In genomic region chr18:47595816-47596501, GRCh38 we compare ENCODE assay signal across 9 cellular contexts.
DNase-seq lines count a peak whose midpoint lies in the region; ATAC-seq, FAIRE-seq and TF ChIP-seq lines count a peak whose summit lies in the region.
"Had no signal": no experiment of that assay in that cellular context is flagged by ENCODE, and none has a peak within 500 bp of the region (broad histone marks: within the 10 kb centered on the region; RNA-seq: fewer than 3 reads in every experiment).

No MANE protein-coding gene starts in this region.

- no peak overlapping the region for H2AFZ ChIP-seq in endothelial cell of umbilical vein (ENCODE audit: low read depth, low read length)

- peak; percentile 44 for TF ChIP-seq CTCF in MCF 10A (IDR thresholded peaks at IDR 0.05; ENCODE audit: unreplicated experiment)
- no peak for TF ChIP-seq CTCF in breast epithelium (IDR thresholded peaks at IDR 0.05)
- peak; percentile 27 to 38 for TF ChIP-seq CTCF in endothelial cell of umbilical vein (IDR thresholded peaks at IDR 0.05; ENCODE audit: extremely low read depth in 1 of 2, insufficient read depth in 1 of 2, low read depth in 1 of 2, low read length in 2 of 2)

- no peak overlapping the region for H3K9ac ChIP-seq in endothelial cell of umbilical vein (replicated peaks; ENCODE audit: extremely low read depth, insufficient read depth, low read length)

- H3K4me1 ChIP-seq in breast epithelium (no peaks in the 10 kb centered on the region), endothelial cell of umbilical vein (ENCODE audit: control insufficient read depth, extremely low read depth, insufficient read depth, low read length) (no peaks in the 10 kb centered on the region)
- H3K4me1 ChIP-seq: pancreas had no signal

- peaks cover 0 to 27% of the 10 kb centered on the region in 2 donors for H3K27me3 ChIP-seq in breast epithelium
- H3K27me3 ChIP-seq in endothelial cell of umbilical vein (ENCODE audit: control insufficient read depth in 2 of 2, insufficient read depth in 2 of 2, low read length in 2 of 2), result peaks cover 0 to 2% of the 10 kb centered on the region in 2 experiments
- H3K27me3 ChIP-seq: pancreas had no signal

- CTCF ChIA-PET in MCF 10A (lab: Yijun Ruan, JAX), result no interaction called here
- CTCF ChIA-PET in endothelial cell of umbilical vein (lab: Charles Lee), result interaction anchor here (1.4 kb wide), 1 partner anchor 153 kb away, joined by 4 read pairs; no protein-coding TSS in a partner anchor

- H3K4me2 ChIP-seq in endothelial cell of umbilical vein (ENCODE audit: insufficient read depth, low read length), result no peak overlapping the region

- peaks cover 0 to 12% of the 10 kb centered on the region in 2 donors for H3K9me3 ChIP-seq in breast epithelium
- no peaks in the 10 kb centered on the region for H3K9me3 ChIP-seq in endothelial cell of umbilical vein (replicated peaks; ENCODE audit: control insufficient read depth, insufficient read depth, low read length)
- H3K9me3 ChIP-seq: pancreas had no signal

- no peak for FAIRE-seq in endothelial cell of umbilical vein (lab: Jason Lieb, UNC)
- FAIRE-seq: pancreas had no signal

- no peak for ATAC-seq in stimulated activated naive CD8-positive, alpha-beta T cell treated with anti-CD3 and anti-CD28 coated beads, Interleukin-15, amount 100 ng/mL, for 72 hours
- ATAC-seq in natural killer cell treated with Interleukin-12 subunit alpha and Interleukin-12 subunit beta and Interleukin-15 and Interleukin-18, amount 100 ng/mL, for 72 hours, result no peak
- ATAC-seq in GM21526 (IDR thresholded peaks at IDR 0.05; ENCODE audit: low FRiP score, unreplicated experiment), result no peak

- H3K36me3 Mint-ChIP-seq in MCF 10A (ENCODE audit: insufficient read depth, unreplicated experiment), result no peaks in the 10 kb centered on the region
- peaks cover 5% of the 10 kb centered on the region for H3K36me3 Mint-ChIP-seq in natural killer cell treated with Interleukin-12 subunit alpha and Interleukin-12 subunit beta and Interleukin-15 and Interleukin-18, amount 100 ng/mL, for 72 hours

- H3K36me3 ChIP-seq in breast epithelium (no peaks in the 10 kb centered on the region), endothelial cell of umbilical vein (ENCODE audit: control insufficient read depth in 2 of 2, extremely low read depth in 1 of 2, insufficient read depth in 2 of 2, low read length in 2 of 2) (no peaks in the 10 kb centered on the region)
- H3K36me3 ChIP-seq: pancreas had no signal

- H3K4me1 Mint-ChIP-seq in MCF 10A (ENCODE audit: insufficient read depth, unreplicated experiment), result no peaks in the 10 kb centered on the region
- no peaks in the 10 kb centered on the region for H3K4me1 Mint-ChIP-seq in stimulated activated naive CD8-positive, alpha-beta T cell treated with anti-CD3 and anti-CD28 coated beads, Interleukin-15, amount 100 ng/mL, for 72 hours
- H3K4me1 Mint-ChIP-seq in natural killer cell treated with Interleukin-12 subunit alpha and Interleukin-12 subunit beta and Interleukin-15 and Interleukin-18, amount 100 ng/mL, for 72 hours (ENCODE audit: low read depth in 2 of 2), result peaks cover 5 to 7% of the 10 kb centered on the region in 2 donors

- no peak overlapping the region for H3K27ac Mint-ChIP-seq in MCF 10A (ENCODE audit: low read depth, unreplicated experiment)
- no peak overlapping the region for H3K27ac Mint-ChIP-seq in stimulated activated naive CD8-positive, alpha-beta T cell treated with anti-CD3 and anti-CD28 coated beads, Interleukin-15, amount 100 ng/mL, for 72 hours
- no peak overlapping the region for H3K27ac Mint-ChIP-seq in natural killer cell treated with Interleukin-12 subunit alpha and Interleukin-12 subunit beta and Interleukin-15 and Interleukin-18, amount 100 ng/mL, for 72 hours

- peak; percentile 38 for DNase-seq in MCF 10A (ENCODE audit: unreplicated experiment)
- no peak for DNase-seq in breast epithelium (ENCODE audit: low spot score in 2 of 2)
- peak; percentile 12 for DNase-seq in NCI-H510A (lab: John Stamatoyannopoulos, UW)
- peak; percentile 1 for DNase-seq in endothelial cell of umbilical vein (ENCODE audit: low read depth, low spot score)
- DNase-seq in stimulated activated naive CD8-positive, alpha-beta T cell treated with anti-CD3 and anti-CD28 coated beads, Interleukin-15, amount 100 ng/mL, for 72 hours, result peak; percentile 5 to 10
- DNase-seq in H4 (ENCODE audit: low spot score), result no peak
- DNase-seq in natural killer cell treated with Interleukin-12 subunit alpha and Interleukin-12 subunit beta and Interleukin-15 and Interleukin-18, amount 100 ng/mL, for 72 hours (ENCODE audit: low spot score), result no peak
- DNase-seq: pancreas had no signal

- dilution Hi-C loops in endothelial cell of umbilical vein (cut with MboI; ENCODE audit: extremely low pct_ligation_motif_present, low sequenced_read_pairs), result no loop called here

- BruUV-seq in MCF 10A (replicated peaks; lab: Mats Ljungman, UMichigan) (no TSS peak), endothelial cell of umbilical vein (replicated peaks; lab: Mats Ljungman, UMichigan) (no TSS peak)

- POLR2A ChIA-PET in MCF 10A (lab: Yijun Ruan, JAX), result no interaction called here
- POLR2A ChIA-PET in endothelial cell of umbilical vein (lab: Charles Lee), result no interaction called here

- no peak overlapping the region for H3K4me3 ChIP-seq in breast epithelium
- no peak overlapping the region for H3K4me3 ChIP-seq in endothelial cell of umbilical vein (replicated peaks in 1 of 3; ENCODE audit: insufficient read depth in 1 of 3, low read depth in 1 of 3, low read length in 3 of 3)
- H3K4me3 ChIP-seq: pancreas had no signal

- H3K79me2 ChIP-seq in endothelial cell of umbilical vein (ENCODE audit: control insufficient read depth, insufficient read depth, low read length), result no peaks in the 10 kb centered on the region

- intact Hi-C loops in MCF 10A (cut with micrococcal nuclease) (no loop called here), breast epithelium (cut with DNase I; ENCODE audit: low total_unique reads) (no loop called here), endothelial cell of umbilical vein (cut with micrococcal nuclease) (loop anchor here (1.0 kb wide), 1 partner anchor 153 kb away; no protein-coding TSS in a partner anchor)

- no peaks in the 10 kb centered on the region for H3K9me1 ChIP-seq in endothelial cell of umbilical vein (replicated peaks; ENCODE audit: control insufficient read depth, extremely low read depth, insufficient read depth, low read length)

- H3K27me3 Mint-ChIP-seq in MCF 10A (ENCODE audit: insufficient read depth, unreplicated experiment), result peaks cover 46% of the 10 kb centered on the region
- H3K27me3 Mint-ChIP-seq in stimulated activated naive CD8-positive, alpha-beta T cell treated with anti-CD3 and anti-CD28 coated beads, Interleukin-15, amount 100 ng/mL, for 72 hours, result peaks cover 49% of the 10 kb centered on the region
- H3K27me3 Mint-ChIP-seq in natural killer cell treated with Interleukin-12 subunit alpha and Interleukin-12 subunit beta and Interleukin-15 and Interleukin-18, amount 100 ng/mL, for 72 hours, result peaks cover 24 to 47% of the 10 kb centered on the region in 2 donors

- H4K20me1 ChIP-seq in endothelial cell of umbilical vein (replicated peaks; ENCODE audit: control insufficient read depth, extremely low read depth, insufficient read depth, low read length), result no peaks in the 10 kb centered on the region

- peaks cover 7% of the 10 kb centered on the region for H3K9me3 Mint-ChIP-seq in MCF 10A (ENCODE audit: unreplicated experiment)
- H3K9me3 Mint-ChIP-seq in stimulated activated naive CD8-positive, alpha-beta T cell treated with anti-CD3 and anti-CD28 coated beads, Interleukin-15, amount 100 ng/mL, for 72 hours, result peaks cover 5 to 8% of the 10 kb centered on the region in 2 donors
- no peaks in the 10 kb centered on the region for H3K9me3 Mint-ChIP-seq in natural killer cell treated with Interleukin-12 subunit alpha and Interleukin-12 subunit beta and Interleukin-15 and Interleukin-18, amount 100 ng/mL, for 72 hours

- no peak overlapping the region for H3K4me3 Mint-ChIP-seq in MCF 10A (ENCODE audit: unreplicated experiment)
- H3K4me3 Mint-ChIP-seq in stimulated activated naive CD8-positive, alpha-beta T cell treated with anti-CD3 and anti-CD28 coated beads, Interleukin-15, amount 100 ng/mL, for 72 hours, result no peak overlapping the region
- H3K4me3 Mint-ChIP-seq in natural killer cell treated with Interleukin-12 subunit alpha and Interleukin-12 subunit beta and Interleukin-15 and Interleukin-18, amount 100 ng/mL, for 72 hours, result no peak overlapping the region

- H3K27ac ChIP-seq in breast epithelium (no peak overlapping the region), endothelial cell of umbilical vein (ENCODE audit: insufficient read depth, low read depth, low read length) (no peak overlapping the region)
- H3K27ac ChIP-seq: pancreas had no signal

- TF ChIP-seq POLR2A in breast epithelium (IDR thresholded peaks at IDR 0.05) (no peak), endothelial cell of umbilical vein (IDR thresholded peaks at IDR 0.05; ENCODE audit: low read depth, low read length) (no peak)

TF ChIP-seq in endothelial cell of umbilical vein, 7 proteins besides CTCF, POLR2A, EP300 and RAD21:
- TF ChIP-seq MAX (IDR thresholded peaks at IDR 0.05; ENCODE audit: insufficient read depth, insufficient read length), result no peak
- TF ChIP-seq FOS (IDR thresholded peaks at IDR 0.05; ENCODE audit: borderline replicate concordance, insufficient read depth, low read length), result no peak
- no peak for TF ChIP-seq POLR2AphosphoS5 (IDR thresholded peaks at IDR 0.05; ENCODE audit: insufficient read depth, low read depth, low read length)
- TF ChIP-seq MYC (IDR thresholded peaks at IDR 0.05; ENCODE audit: low read depth, low read length), result no peak
- TF ChIP-seq EZH2 (IDR thresholded peaks at IDR 0.05; ENCODE audit: borderline replicate concordance, low read depth, low read length, severe bottlenecking), result no peak
- TF ChIP-seq JUN (IDR thresholded peaks at IDR 0.05; ENCODE audit: borderline replicate concordance, insufficient read depth, insufficient read length, low read depth), result no peak
- TF ChIP-seq GATA2 (IDR thresholded peaks at IDR 0.05; ENCODE audit: insufficient read depth, insufficient read length, low read depth, low read length), result no peak

Comparison
In these comparisons a context has a peak if more than half of its experiments do, and no peak if none do; other contexts are left out.
1. DNase-seq: peak in MCF 10A (single experiment), NCI-H510A (single experiment), endothelial cell of umbilical vein (single experiment) and stimulated activated naive CD8-positive, alpha-beta T cell treated with anti-CD3 and anti-CD28 coated beads, Interleukin-15, amount 100 ng/mL, for 72 hours (2 of 2); none in breast epithelium (0 of 2), H4 (single experiment) and natural killer cell treated with Interleukin-12 subunit alpha and Interleukin-12 subunit beta and Interleukin-15 and Interleukin-18, amount 100 ng/mL, for 72 hours (single experiment).
2. CTCF ChIP-seq: peak in MCF 10A (single experiment) and endothelial cell of umbilical vein (2 of 2); none in breast epithelium (0 of 3).